In genomic region chr5:2749514-2750025, GRCh38 we compare ENCODE assay signal across 15 cellular contexts. TPM values are rescaled to one million over a fixed set of nuclear protein-coding genes. Genes with fewer than 3 reads are reported as not detected.
DNase-seq lines count a peak whose midpoint lies in the region; ATAC-seq and TF ChIP-seq lines count a peak whose summit lies in the region.
"Had no signal": no experiment of that assay in that cellular context is flagged by ENCODE, and none has a peak within 500 bp of the region (broad histone marks: within the 10 kb centered on the region; RNA-seq: fewer than 3 reads in every experiment).

No MANE protein-coding gene starts in this region.

- H4K8ac ChIP-seq in mesendoderm (ENCODE audit: low read depth, low read length): no peak overlapping the region

- no peak overlapping the region for H4K5ac ChIP-seq in mesendoderm (ENCODE audit: low read length)

- TF ChIP-seq EP300 in tibial nerve (IDR thresholded peaks at IDR 0.05): no peak

- H3K79me1 ChIP-seq in mesendoderm (ENCODE audit: low read length): no peaks in the 10 kb centered on the region

- DNase-seq in mesendoderm (no peak), NOMO-1 treated with dmso at 0.1 percent for 144 hours (lab: John Stamatoyannopoulos, UW; ENCODE audit: unreplicated experiment) (no peak), tibial nerve (ENCODE audit: low spot score in 2 of 2) (no peak), left ventricle myocardium superior (no peak)
- DNase-seq: activated CD4-positive, alpha-beta T cell treated with anti-CD3 and anti-CD28 coated beads, Interleukin-2, amount 50 U/mL, for 4 hours; CD4-positive, CD25-positive, alpha-beta regulatory T cell; kidney glomerular epithelial cell; NCI-H345; transverse colon had no signal

- TF ChIP-seq CTCF in tibial nerve (IDR thresholded peaks at IDR 0.05): no peak

- H3K27me3 ChIP-seq in BLaER1 treated with 17β-estradiol and CSF1 and Interleukin-3, amounts not matched to agents 10 nM and 100 nM: peaks cover 0 to 14% (median 3%) of the 10 kb centered on the region in 11 experiments; a peak in 6 of 22 replicates
- peaks cover 41% of the 10 kb centered on the region for H3K27me3 ChIP-seq in HUES64 (ENCODE audit: insufficient read depth, low read length)
- peaks cover 3% of the 10 kb centered on the region for H3K27me3 ChIP-seq in ectodermal cell (ENCODE audit: control insufficient read depth, insufficient read depth, low read length, poor library complexity, severe bottlenecking)
- H3K27me3 ChIP-seq in mesendoderm (ENCODE audit: insufficient read depth, low read length, poor library complexity): peaks cover 27% of the 10 kb centered on the region
- peaks cover 0 to 90% of the 10 kb centered on the region in 2 donors for H3K27me3 ChIP-seq in tibial nerve

- H3K4me1 ChIP-seq in BLaER1 treated with 17β-estradiol and CSF1 and Interleukin-3, amounts not matched to agents 10 nM and 100 nM: peaks cover 19 to 51% (median 37%) of the 10 kb centered on the region in 10 experiments; a peak in 19 of 20 replicates
- H3K4me1 ChIP-seq in HUES64 (ENCODE audit: insufficient read depth, low read length): peaks cover 39% of the 10 kb centered on the region
- H3K4me1 ChIP-seq in ectodermal cell (ENCODE audit: control insufficient read depth, insufficient read depth, low read length): peaks cover 25% of the 10 kb centered on the region
- H3K4me1 ChIP-seq in mesendoderm (ENCODE audit: control insufficient read depth, low read depth, low read length): no peaks in the 10 kb centered on the region
- peaks cover 0 to 65% (median 2%) of the 10 kb centered on the region in 4 donors for H3K4me1 ChIP-seq in tibial nerve

- H3K79me2 ChIP-seq in mesendoderm (ENCODE audit: control insufficient read depth, insufficient read depth, low read length): no peaks in the 10 kb centered on the region

- H2BK15ac ChIP-seq in mesendoderm (replicated peaks; ENCODE audit: low read depth): no peak overlapping the region

- H3K27ac ChIP-seq in BLaER1 treated with 17β-estradiol and CSF1 and Interleukin-3, amounts not matched to agents 10 nM and 100 nM: peak overlapping the region; percentile 65 to 94 (median 91); a peak in 21 of 22 replicates
- H3K27ac ChIP-seq in HUES64 (ENCODE audit: low read depth, low read length) (peak overlapping the region; percentile 97), ectodermal cell (ENCODE audit: insufficient read depth, low read depth, low read length, poor library complexity, severe bottlenecking) (no peak overlapping the region), mesendoderm (ENCODE audit: low read depth, low read length) (no peak overlapping the region), tibial nerve (no peak overlapping the region)
- H3K27ac ChIP-seq: transverse colon had no signal

- intact Hi-C loops in left ventricle myocardium superior (cut with micrococcal nuclease): no loop called here

- peak overlapping the region; percentile 35 for H3K23ac ChIP-seq in mesendoderm (ENCODE audit: low read length)

- H3K9ac ChIP-seq in BLaER1 treated with 17β-estradiol and CSF1 and Interleukin-3, amounts not matched to agents 10 nM and 100 nM: peak overlapping the region; percentile 88 to 98 (median 93)
- H3K9ac ChIP-seq in HUES64 (ENCODE audit: low read depth, low read length) (peak overlapping the region; percentile 96), mesendoderm (ENCODE audit: low read length) (no peak overlapping the region)

- H3K36me3 ChIP-seq in BLaER1 treated with 17β-estradiol and CSF1 and Interleukin-3, amounts not matched to agents 10 nM and 100 nM: peaks cover 18 to 64% (median 51%) of the 10 kb centered on the region in 11 experiments; a peak in 21 of 22 replicates
- H3K36me3 ChIP-seq in HUES64 (ENCODE audit: insufficient read depth, low read length): peaks cover 48% of the 10 kb centered on the region
- peaks cover 22% of the 10 kb centered on the region for H3K36me3 ChIP-seq in ectodermal cell (ENCODE audit: control insufficient read depth, insufficient read depth, low read length)
- no peaks in the 10 kb centered on the region for H3K36me3 ChIP-seq in mesendoderm (ENCODE audit: control insufficient read depth, insufficient read depth, low read length)
- H3K36me3 ChIP-seq in tibial nerve: no peaks in the 10 kb centered on the region
- H3K36me3 ChIP-seq: transverse colon had no signal

- H3K4ac ChIP-seq in mesendoderm (ENCODE audit: low read depth, low read length): no peak overlapping the region

- H3K4me3 ChIP-seq in BLaER1 treated with 17β-estradiol and CSF1 and Interleukin-3, amounts not matched to agents 10 nM and 100 nM: peak overlapping the region; percentile 72 to 86 (median 81)
- H3K4me3 ChIP-seq in HUES64 (ENCODE audit: low read length) (peak overlapping the region; percentile 90), ectodermal cell (ENCODE audit: insufficient read depth, low read depth, low read length) (peak overlapping the region; percentile 97), mesendoderm (ENCODE audit: low read length) (no peak overlapping the region), tibial nerve (no peak overlapping the region)
- H3K4me3 ChIP-seq: K562 had no signal

- 51% methylated on average over 45 of the region's 45 CpGs for WGBS in HUES64
- 47 to 51% methylated on average over 45 of the region's 45 CpGs for WGBS in ectodermal cell, 2 experiments
- no CpG with 5 or more reads among the region's 45 CpGs for WGBS in mesendoderm (ENCODE audit: extremely low coverage, insufficient coverage, low lambda C conversion rate)
- WGBS in tibial nerve, 2 donors: 6 to 8% methylated on average over 39 to 44 of the region's 45 CpGs

- no peak overlapping the region for H3K18ac ChIP-seq in mesendoderm (ENCODE audit: low read length)

- no peak overlapping the region for H2BK5ac ChIP-seq in mesendoderm (ENCODE audit: low read length)

- peaks cover 57 to 74% (median 67%) of the 10 kb centered on the region in 11 experiments; a peak in 21 of 22 replicates for H4K20me1 ChIP-seq in BLaER1 treated with 17β-estradiol and CSF1 and Interleukin-3, amounts not matched to agents 10 nM and 100 nM

- peaks cover 19 to 35% (median 31%) of the 10 kb centered on the region in 11 experiments; a peak in 21 of 22 replicates for H3K9me3 ChIP-seq in BLaER1 treated with 17β-estradiol and CSF1 and Interleukin-3, amounts not matched to agents 10 nM and 100 nM (replicated peaks in 1 of 11)
- no peaks in the 10 kb centered on the region for H3K9me3 ChIP-seq in HUES64 (ENCODE audit: insufficient read depth, low read depth, low read length)
- H3K9me3 ChIP-seq in ectodermal cell (ENCODE audit: control insufficient read depth, low read length): no peaks in the 10 kb centered on the region
- H3K9me3 ChIP-seq in tibial nerve: peaks cover 0 to 3% (median 0%) of the 10 kb centered on the region in 4 donors
- H3K9me3 ChIP-seq: transverse colon had no signal

- H2BK120ac ChIP-seq in mesendoderm (ENCODE audit: low read depth, low read length): no peak overlapping the region

- ATAC-seq in GM18511 (IDR thresholded peaks at IDR 0.05; ENCODE audit: unreplicated experiment) (no peak), left ventricle myocardium superior (no peak)
- ATAC-seq: K562 had no signal

- TF ChIP-seq POLR2A in tibial nerve (IDR thresholded peaks at IDR 0.05): no peak

- no peak overlapping the region for H2AK5ac ChIP-seq in mesendoderm (ENCODE audit: low read length)

- no peak overlapping the region for H3K56ac ChIP-seq in mesendoderm (ENCODE audit: low read length)

- H3K4me2 ChIP-seq in BLaER1 treated with 17β-estradiol and CSF1 and Interleukin-3, amounts not matched to agents 10 nM and 100 nM: peak overlapping the region; percentile 77 to 93 (median 82)
- H3K4me2 ChIP-seq in mesendoderm (ENCODE audit: low read length): no peak overlapping the region

RNA-seq across cellular contexts. Expression of gene IRX2, which starts 1.9 kb away (rescaled TPM):
- polyA plus RNA-seq in HUES64 (2013, experiment 1 of 2): 49.3 TPM
- polyA plus RNA-seq in HUES64 (2013, experiment 2 of 2): 50.4 TPM
- polyA plus RNA-seq in ectodermal cell (2013, experiment 1 of 4): 83.1 TPM
- 78.2 TPM for polyA plus RNA-seq in ectodermal cell (2013, experiment 2 of 4)
- 82.0 TPM for polyA plus RNA-seq in ectodermal cell (2013, experiment 3 of 4)
- 85.9 TPM for polyA plus RNA-seq in ectodermal cell (2013, experiment 4 of 4)
- polyA plus RNA-seq in mesendoderm (2013, experiment 1 of 2): 9.4 TPM
- polyA plus RNA-seq in mesendoderm (2013, experiment 2 of 2): 10.5 TPM
- total RNA-seq in tibial nerve: not detected
- total RNA-seq in left ventricle myocardium superior: 3.1 TPM
- total RNA-seq: CD4-positive, CD25-positive, alpha-beta regulatory T cell; endothelial cell of umbilical vein; transverse colon had no signal
- polyA plus RNA-seq: CD4-positive, CD25-positive, alpha-beta regulatory T cell; endothelial cell of umbilical vein; K562 had no signal

Comparison
In these comparisons a context has a peak if more than half of its experiments do, and no peak if none do; other contexts are left out.
1. H3K27ac ChIP-seq: peak in BLaER1 treated with 17β-estradiol and CSF1 and Interleukin-3, amounts not matched to agents 10 nM and 100 nM (11 of 11) and HUES64 (single experiment); none in ectodermal cell (single experiment), mesendoderm (single experiment) and tibial nerve (0 of 4).
2. H3K4me3 ChIP-seq: peak in BLaER1 treated with 17β-estradiol and CSF1 and Interleukin-3, amounts not matched to agents 10 nM and 100 nM (10 of 10), HUES64 (single experiment) and ectodermal cell (single experiment); none in mesendoderm (single experiment) and tibial nerve (0 of 4).